19 cellular contexts compared by ENCODE assay signal in the genomic region with DNA sequence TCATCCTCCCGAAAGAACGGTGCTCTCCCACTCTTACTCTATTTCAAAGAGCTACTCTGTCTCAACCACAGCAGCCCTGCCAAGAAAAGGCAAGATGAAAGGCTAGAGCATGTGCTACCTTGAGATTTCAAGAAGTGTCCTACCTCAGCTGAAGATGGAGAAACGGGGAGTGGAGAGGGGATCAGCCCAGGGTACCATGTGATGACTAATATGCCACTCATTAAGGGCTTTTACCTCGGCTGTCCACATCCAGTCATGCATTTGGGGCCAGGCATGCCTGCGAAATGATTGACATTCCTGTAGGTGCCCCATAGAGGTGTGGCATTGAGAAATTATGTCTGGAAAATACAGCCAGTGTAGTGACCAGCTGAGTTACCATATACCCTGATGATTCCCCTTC.
DNase-seq lines count a peak whose midpoint lies in the region; ATAC-seq and TF ChIP-seq lines count a peak whose summit lies in the region.
"Had no signal": no experiment of that assay in that cellular context is flagged by ENCODE, and none has a peak within 500 bp of the region (broad histone marks: within the 10 kb centered on the region; RNA-seq: fewer than 3 reads in every experiment).

No MANE protein-coding gene starts in this region.

- peak overlapping the region; percentile 56 for H2AFZ ChIP-seq in mammary epithelial cell (ENCODE audit: low read depth, low read length)
- H2AFZ ChIP-seq: GM23248 had no signal

- peak; percentile 52; the same call in 2 of the 3 replicates for ATAC-seq in RWPE2 (ENCODE audit: low read depth)
- ATAC-seq in lower lobe of right lung: peak; percentile 77 to 79

- no peaks in the 10 kb centered on the region for H3K27me3 ChIP-seq in RWPE2 (ENCODE audit: insufficient read depth, poor library complexity, severe bottlenecking)
- H3K27me3 ChIP-seq in mammary epithelial cell (ENCODE audit: insufficient read depth, low read length): no peaks in the 10 kb centered on the region
- H3K27me3 ChIP-seq in lower lobe of right lung (ENCODE audit: low read depth): no peaks in the 10 kb centered on the region
- H3K27me3 ChIP-seq in stomach smooth muscle (ENCODE audit: control insufficient read depth in 1 of 2, insufficient read depth in 2 of 2, low read length in 2 of 2): no peaks in the 10 kb centered on the region
- H3K27me3 ChIP-seq: Peyer's patch had no signal

- peaks cover 13% of the 10 kb centered on the region for H3K4me1 ChIP-seq in RWPE2 (ENCODE audit: insufficient read depth, poor library complexity, severe bottlenecking)
- H3K4me1 ChIP-seq in mammary epithelial cell (ENCODE audit: insufficient read depth, low read length): peaks cover 32% of the 10 kb centered on the region
- peaks cover 10% of the 10 kb centered on the region for H3K4me1 ChIP-seq in lower lobe of right lung
- H3K4me1 ChIP-seq in stomach smooth muscle (ENCODE audit: control insufficient read depth, insufficient read depth, low read length): peaks cover 58% of the 10 kb centered on the region
- H3K4me1 ChIP-seq: HAP-1, Peyer's patch had no signal

- H3K9me3 ChIP-seq in RWPE2 (ENCODE audit: severe bottlenecking): no peaks in the 10 kb centered on the region
- no peaks in the 10 kb centered on the region for H3K9me3 ChIP-seq in mammary epithelial cell (replicated peaks; ENCODE audit: insufficient read depth, low read length)
- H3K9me3 ChIP-seq in lower lobe of right lung: no peaks in the 10 kb centered on the region
- H3K9me3 ChIP-seq in stomach smooth muscle (ENCODE audit: control insufficient read depth in 2 of 2, low read length in 2 of 2): no peaks in the 10 kb centered on the region
- H3K9me3 ChIP-seq: HAP-1, Peyer's patch, SK-N-SH had no signal

- TF ChIP-seq CTCF in RWPE2 (IDR thresholded peaks at IDR 0.05; ENCODE audit: poor library complexity, severe bottlenecking): no peak
- TF ChIP-seq CTCF in mammary epithelial cell (conservative IDR thresholded peaks at IDR 0.05 in 1 of 2, IDR thresholded peaks at IDR 0.05 in 1 of 2; ENCODE audit: extremely low read depth in 1 of 2, insufficient read depth in 1 of 2, low read depth in 1 of 2, low read length in 2 of 2): no peak
- TF ChIP-seq CTCF in lower lobe of right lung (IDR thresholded peaks at IDR 0.05): no peak
- TF ChIP-seq CTCF in GM10266 (IDR thresholded peaks at IDR 0.05; ENCODE audit: control insufficient read depth, insufficient read depth, low read depth, missing control alignments): no peak

- H3K4me2 ChIP-seq in mammary epithelial cell (ENCODE audit: insufficient read depth, low read depth, low read length): no peak overlapping the region
- H3K4me2 ChIP-seq: SK-N-SH had no signal

- H3K79me2 ChIP-seq in mammary epithelial cell (ENCODE audit: insufficient read depth, low read length): no peaks in the 10 kb centered on the region

- H3K27me3 Mint-ChIP-seq in activated naive CD8-positive, alpha-beta T cell treated with anti-CD3 and anti-CD28 coated beads for 36 hours: peaks cover 9% of the 10 kb centered on the region

- dilution Hi-C loops in mammary epithelial cell (cut with HindIII; ENCODE audit: low sequenced_read_pairs): loop anchor here (5.0 kb wide), 1 partner anchor 76 kb away; no protein-coding TSS in a partner anchor

- H3K9me3 Mint-ChIP-seq in activated naive CD8-positive, alpha-beta T cell treated with anti-CD3 and anti-CD28 coated beads for 36 hours: no peaks in the 10 kb centered on the region

- no peaks in the 10 kb centered on the region for H3K36me3 Mint-ChIP-seq in activated naive CD8-positive, alpha-beta T cell treated with anti-CD3 and anti-CD28 coated beads for 36 hours

- H3K4me3 Mint-ChIP-seq in activated naive CD8-positive, alpha-beta T cell treated with anti-CD3 and anti-CD28 coated beads for 36 hours: no peak overlapping the region
- H3K4me3 Mint-ChIP-seq: IgD-negative memory B cell had no signal

- BruUV-seq in mammary epithelial cell (replicated peaks; lab: Mats Ljungman, UMichigan): no TSS peak

- H3K4me1 Mint-ChIP-seq in activated naive CD8-positive, alpha-beta T cell treated with anti-CD3 and anti-CD28 coated beads for 36 hours: peaks cover 15% of the 10 kb centered on the region

- no peak overlapping the region for H3K4me3 ChIP-seq in RWPE2 (ENCODE audit: severe bottlenecking)
- no peak overlapping the region for H3K4me3 ChIP-seq in mammary epithelial cell (replicated peaks in 1 of 3; ENCODE audit: insufficient read depth in 1 of 3, low read depth in 2 of 3, low read length in 3 of 3)
- H3K4me3 ChIP-seq in lower lobe of right lung: no peak overlapping the region
- no peak overlapping the region for H3K4me3 ChIP-seq in stomach smooth muscle (ENCODE audit: low read length in 2 of 2)
- H3K4me3 ChIP-seq: GM23248, HAP-1, Peyer's patch had no signal

- no peak overlapping the region for H3K27ac Mint-ChIP-seq in activated naive CD8-positive, alpha-beta T cell treated with anti-CD3 and anti-CD28 coated beads for 36 hours
- H3K27ac Mint-ChIP-seq: IgD-negative memory B cell had no signal

- DNase-seq in RWPE2 (ENCODE audit: low spot score): no peak
- DNase-seq in mammary epithelial cell: peak; percentile 40
- no peak for DNase-seq in lower lobe of right lung
- DNase-seq in GM10266 (ENCODE audit: extremely low spot score): no peak
- no peak for DNase-seq in NCI-H1436 (lab: John Stamatoyannopoulos, UW)
- no peak for DNase-seq in activated naive CD8-positive, alpha-beta T cell treated with anti-CD3 and anti-CD28 coated beads for 36 hours
- DNase-seq: GM23248; Kasumi-1; MM.1S; NCI-H1092; NCI-H2081; NK-92 treated with Interleukin-12 subunit alpha and Interleukin-12 subunit beta, amount 100 ng/mL, for 24 hours; Peyer's patch; SHP77 treated with DMSO at 0.1 percent for 48 hours; SK-N-SH had no signal

- in situ Hi-C loops in mammary epithelial cell (cut with MboI; ENCODE audit: low sequenced_read_pairs in 2 of 2): no loop called here

- CTCF ChIA-PET in mammary epithelial cell (lab: Charles Lee; ENCODE audit: low non-redundant PET): no interaction called here

- H3K36me3 ChIP-seq in RWPE2 (ENCODE audit: low read depth): no peaks in the 10 kb centered on the region
- no peaks in the 10 kb centered on the region for H3K36me3 ChIP-seq in mammary epithelial cell (ENCODE audit: insufficient read depth, low read length)
- H3K36me3 ChIP-seq in lower lobe of right lung: peaks cover 6% of the 10 kb centered on the region
- peaks cover 11 to 16% of the 10 kb centered on the region in 2 donors for H3K36me3 ChIP-seq in stomach smooth muscle (ENCODE audit: control insufficient read depth in 2 of 2, insufficient read depth in 2 of 2, low read length in 2 of 2)
- H3K36me3 ChIP-seq: HAP-1, Peyer's patch had no signal

- no peak overlapping the region for H3K9ac ChIP-seq in mammary epithelial cell (ENCODE audit: insufficient read depth, low read length)
- peak overlapping the region in 1 of 2 donors; percentile 37 for H3K9ac ChIP-seq in stomach smooth muscle (ENCODE audit: low read length in 2 of 2)
- H3K9ac ChIP-seq: GM23248, SK-N-SH had no signal

- H3K27ac ChIP-seq in RWPE2 (ENCODE audit: poor library complexity, severe bottlenecking) (no peak overlapping the region), mammary epithelial cell (ENCODE audit: insufficient read depth, low read depth, low read length) (no peak overlapping the region), lower lobe of right lung (no peak overlapping the region), stomach smooth muscle (ENCODE audit: low read length) (peak overlapping the region; percentile 97)
- H3K27ac ChIP-seq: C4-2B, GM23248 had no signal

- no peaks in the 10 kb centered on the region for H4K20me1 ChIP-seq in mammary epithelial cell (ENCODE audit: insufficient read depth, low read length)

- WGBS in mammary epithelial cell (ENCODE audit: low coverage, missing lambda C conversion rate): 29% methylated on average over 5 of the region's 5 CpGs

- intact Hi-C loops in mammary epithelial cell (cut with micrococcal nuclease) (no loop called here), lower lobe of right lung (cut with DNase I) (loop anchor here (10.0 kb wide), 1 partner anchor 106 kb away; no protein-coding TSS in a partner anchor)
